ENCODE assay signal across 8 cellular contexts in the genomic region with DNA sequence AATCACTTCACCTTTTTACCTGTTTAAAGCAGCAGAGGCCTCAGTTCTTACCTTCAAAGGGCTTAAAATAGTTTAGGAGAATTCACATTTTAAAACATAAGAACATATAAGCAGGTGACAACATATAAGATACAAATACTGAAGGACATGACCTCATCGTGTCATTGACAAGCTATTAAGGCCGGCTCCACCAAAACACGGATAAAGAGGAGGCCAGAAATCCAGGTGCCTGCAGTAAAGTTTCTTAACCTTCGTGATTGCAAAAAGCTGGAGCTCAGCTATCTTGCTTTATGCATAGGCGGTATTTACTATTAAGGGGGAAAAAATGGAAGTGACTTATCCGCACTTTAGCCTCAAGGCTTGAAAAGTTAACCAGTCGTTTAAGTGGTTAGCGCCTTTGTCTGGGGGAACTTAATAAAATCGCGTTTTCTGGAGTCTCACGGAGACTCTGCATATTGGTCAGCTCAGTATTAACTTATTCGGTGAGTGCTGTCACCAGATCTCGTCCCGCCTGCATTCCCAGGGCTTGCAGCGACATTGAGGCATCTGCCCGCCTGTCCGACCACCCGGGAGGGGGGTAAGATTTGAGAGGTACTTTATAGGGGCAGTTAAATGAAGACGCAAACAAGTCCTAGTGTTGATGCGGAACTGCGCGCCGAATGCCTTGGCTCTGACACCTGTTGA. TPM values are rescaled to one million over a fixed set of nuclear protein-coding genes. Genes with fewer than 3 reads are reported as not detected.
DNase-seq lines count a peak whose midpoint lies in the region; ATAC-seq lines count a peak whose summit lies in the region.

No MANE protein-coding gene starts in this region.

- H3K4ac ChIP-seq in trophoblast cell (ENCODE audit: low read depth, low read length), result peak overlapping the region; percentile 41

- no peak overlapping the region for H3K27ac Mint-ChIP-seq in activated T-cell treated with anti-CD3 and anti-CD28 coated beads, Interleukin-2, amount 50 U/mL, for 72 hours

- peak overlapping the region; percentile 93 for H2BK5ac ChIP-seq in trophoblast cell (ENCODE audit: low read depth, low read length, poor library complexity)

- H2BK12ac ChIP-seq in trophoblast cell (ENCODE audit: low read length), result no peak overlapping the region

- H3K9me3 Mint-ChIP-seq in activated T-cell treated with anti-CD3 and anti-CD28 coated beads, Interleukin-2, amount 50 U/mL, for 72 hours, result no peaks in the 10 kb centered on the region

- H3K27me3 Mint-ChIP-seq in activated T-cell treated with anti-CD3 and anti-CD28 coated beads, Interleukin-2, amount 50 U/mL, for 72 hours (ENCODE audit: low read depth), result no peaks in the 10 kb centered on the region

- no peak overlapping the region for H3K23ac ChIP-seq in trophoblast cell (ENCODE audit: low read length)

- WGBS in trophoblast cell (ENCODE audit: extremely low coverage, insufficient coverage, insufficient read length), result no CpG with 5 or more reads among the region's 23 CpGs

- H3K4me1 ChIP-seq in ES-I3 (ENCODE audit: insufficient read depth, low read length) (peaks cover 16% of the 10 kb centered on the region), duodenal mucosa (ENCODE audit: control insufficient read depth in 1 of 2, insufficient read depth in 2 of 2, low read length in 2 of 2) (peaks cover 35 to 38% of the 10 kb centered on the region in 2 donors), trophoblast cell (ENCODE audit: control insufficient read depth in 1 of 2, insufficient read depth in 2 of 2, low read length in 2 of 2) (peaks cover 11 to 20% of the 10 kb centered on the region in 2 experiments)

- ATAC-seq in activated T-cell treated with anti-CD3 and anti-CD28 coated beads, Interleukin-2, amount 50 U/mL, for 72 hours (replicated peaks in 1 of 2), result no peak
- ATAC-seq in HG03521 (IDR thresholded peaks at IDR 0.05; ENCODE audit: unreplicated experiment), result no peak

- H3K4me1 Mint-ChIP-seq in activated T-cell treated with anti-CD3 and anti-CD28 coated beads, Interleukin-2, amount 50 U/mL, for 72 hours (ENCODE audit: low read depth), result peaks cover 45% of the 10 kb centered on the region

- H3K27ac ChIP-seq in duodenal mucosa (ENCODE audit: low read depth, low read length) (peak overlapping the region; percentile 96), trophoblast cell (ENCODE audit: low read depth, low read length) (peak overlapping the region; percentile 88)

- peak overlapping the region; percentile 69 for H3K4me2 ChIP-seq in trophoblast cell (ENCODE audit: low read length)

- peaks cover 11% of the 10 kb centered on the region for H3K79me1 ChIP-seq in trophoblast cell (ENCODE audit: low read length)

- peaks cover 19 to 26% of the 10 kb centered on the region in 2 donors for H3K36me3 Mint-ChIP-seq in activated T-cell treated with anti-CD3 and anti-CD28 coated beads, Interleukin-2, amount 50 U/mL, for 72 hours (ENCODE audit: insufficient read depth in 2 of 2)

- peak overlapping the region; percentile 69 for H2BK120ac ChIP-seq in trophoblast cell (ENCODE audit: insufficient read depth, low read length, poor library complexity)

- H3K36me3 ChIP-seq in ES-I3 (ENCODE audit: insufficient read depth, low read length) (peaks cover 16% of the 10 kb centered on the region), duodenal mucosa (ENCODE audit: control insufficient read depth in 1 of 2, insufficient read depth in 2 of 2, low read length in 2 of 2) (peaks cover 16 to 17% of the 10 kb centered on the region in 2 donors), trophoblast cell (ENCODE audit: control insufficient read depth in 1 of 2, insufficient read depth in 2 of 2, low read length in 2 of 2) (peaks cover 16 to 17% of the 10 kb centered on the region in 2 experiments)

- H2AFZ ChIP-seq in trophoblast cell (ENCODE audit: insufficient read depth, low read length, poor library complexity), result peak overlapping the region; percentile 53

- H3K27me3 ChIP-seq in duodenal mucosa (ENCODE audit: control insufficient read depth in 1 of 2, insufficient read depth in 2 of 2, low read length in 2 of 2) (no peaks in the 10 kb centered on the region), trophoblast cell (ENCODE audit: insufficient read depth, low read length) (no peaks in the 10 kb centered on the region)

- peak overlapping the region; percentile 86 for H4K8ac ChIP-seq in trophoblast cell (ENCODE audit: low read depth, low read length)

- H3K9me3 ChIP-seq in ES-I3 (ENCODE audit: control insufficient read depth, insufficient read depth, low read length), result no peaks in the 10 kb centered on the region
- H3K9me3 ChIP-seq in duodenal mucosa (ENCODE audit: control insufficient read depth in 1 of 2, low read length in 2 of 2), result no peaks in the 10 kb centered on the region
- H3K9me3 ChIP-seq in trophoblast cell (ENCODE audit: insufficient read depth, low read depth, low read length), result peaks cover 2% of the 10 kb centered on the region

- peak overlapping the region; percentile 94 for H4K12ac ChIP-seq in trophoblast cell (ENCODE audit: low read depth, low read length)

- peak overlapping the region; percentile 96 for H3K14ac ChIP-seq in trophoblast cell (ENCODE audit: low read length)

- H3K9ac ChIP-seq in ES-I3 (ENCODE audit: low read depth, low read length), result peak overlapping the region; percentile 76
- H3K9ac ChIP-seq in duodenal mucosa (ENCODE audit: low read depth in 1 of 2, low read length in 2 of 2), result peak overlapping the region; percentile 74 to 97
- H3K9ac ChIP-seq in trophoblast cell (ENCODE audit: low read length), result peak overlapping the region; percentile 37

- H3K4me3 ChIP-seq in duodenal mucosa (ENCODE audit: low read depth in 1 of 2, low read length in 2 of 2) (peak overlapping the region; percentile 71 to 88), trophoblast cell (ENCODE audit: low read depth, low read length) (peak overlapping the region; percentile 58)

- peak overlapping the region; percentile 42 for H2AK5ac ChIP-seq in trophoblast cell (ENCODE audit: low read length)

- H3K79me2 ChIP-seq in trophoblast cell (ENCODE audit: control insufficient read depth, insufficient read depth, low read length, poor library complexity), result peaks cover 12% of the 10 kb centered on the region

- H4K91ac ChIP-seq in trophoblast cell (ENCODE audit: low read depth, low read length), result peak overlapping the region; percentile 92

- no peak overlapping the region for H3K4me3 Mint-ChIP-seq in activated T-cell treated with anti-CD3 and anti-CD28 coated beads, Interleukin-2, amount 50 U/mL, for 72 hours

- peak overlapping the region; percentile 96 for H3K18ac ChIP-seq in trophoblast cell (ENCODE audit: low read length)

- DNase-seq in NCI-H2029 treated with DMSO at 0.1 percent for 48 hours (lab: John Stamatoyannopoulos, UW), result peak; percentile 79
- DNase-seq in trophoblast cell, result peak in 1 of 2 donors; percentile 15
- DNase-seq in stimulated activated CD4-positive, alpha-beta T cell treated with anti-CD3 and anti-CD28 coated beads, Interleukin-15, amount 100 ng/mL, for 24 hours, result no peak
- no peak for DNase-seq in activated T-cell treated with anti-CD3 and anti-CD28 coated beads, Interleukin-2, amount 50 U/mL, for 72 hours
- no peak for DNase-seq in cerebellar cortex (ENCODE audit: low spot score)

RNA-seq across cellular contexts. Expression of a gene that starts 1.1 kb away (rescaled TPM):
- polyA plus RNA-seq in trophoblast cell (2013), result 50.5 and 51.4 TPM in 2 replicates
- total RNA-seq in activated T-cell treated with anti-CD3 and anti-CD28 coated beads, Interleukin-2, amount 50 U/mL, for 72 hours, result 100 to 1,000 TPM; 110 to 121 TPM

RNA-seq across cellular contexts. Expression of a gene that starts 42.7 kb away (rescaled TPM):
- polyA plus RNA-seq in trophoblast cell (2013), result 0.03 TPM in 1 of 2 replicates, not detected in the other
- total RNA-seq in activated T-cell treated with anti-CD3 and anti-CD28 coated beads, Interleukin-2, amount 50 U/mL, for 72 hours, result not detected

RNA-seq across cellular contexts. Expression of a gene that starts 44.8 kb away (rescaled TPM):
- 0.82 and 0.89 TPM in 2 replicates for polyA plus RNA-seq in trophoblast cell (2013)
- total RNA-seq in activated T-cell treated with anti-CD3 and anti-CD28 coated beads, Interleukin-2, amount 50 U/mL, for 72 hours, result not detected

RNA-seq across cellular contexts. Expression of a gene that starts 57.4 kb away (rescaled TPM):
- polyA plus RNA-seq in trophoblast cell (2013), result 36.5 and 38.2 TPM in 2 replicates
- 100 to 1,000 TPM in 1 of 2 donors, 10 to 100 TPM in 1; 99.0 to 118 TPM for total RNA-seq in activated T-cell treated with anti-CD3 and anti-CD28 coated beads, Interleukin-2, amount 50 U/mL, for 72 hours
